12 cellular contexts compared by ENCODE assay signal in the genomic region with DNA sequence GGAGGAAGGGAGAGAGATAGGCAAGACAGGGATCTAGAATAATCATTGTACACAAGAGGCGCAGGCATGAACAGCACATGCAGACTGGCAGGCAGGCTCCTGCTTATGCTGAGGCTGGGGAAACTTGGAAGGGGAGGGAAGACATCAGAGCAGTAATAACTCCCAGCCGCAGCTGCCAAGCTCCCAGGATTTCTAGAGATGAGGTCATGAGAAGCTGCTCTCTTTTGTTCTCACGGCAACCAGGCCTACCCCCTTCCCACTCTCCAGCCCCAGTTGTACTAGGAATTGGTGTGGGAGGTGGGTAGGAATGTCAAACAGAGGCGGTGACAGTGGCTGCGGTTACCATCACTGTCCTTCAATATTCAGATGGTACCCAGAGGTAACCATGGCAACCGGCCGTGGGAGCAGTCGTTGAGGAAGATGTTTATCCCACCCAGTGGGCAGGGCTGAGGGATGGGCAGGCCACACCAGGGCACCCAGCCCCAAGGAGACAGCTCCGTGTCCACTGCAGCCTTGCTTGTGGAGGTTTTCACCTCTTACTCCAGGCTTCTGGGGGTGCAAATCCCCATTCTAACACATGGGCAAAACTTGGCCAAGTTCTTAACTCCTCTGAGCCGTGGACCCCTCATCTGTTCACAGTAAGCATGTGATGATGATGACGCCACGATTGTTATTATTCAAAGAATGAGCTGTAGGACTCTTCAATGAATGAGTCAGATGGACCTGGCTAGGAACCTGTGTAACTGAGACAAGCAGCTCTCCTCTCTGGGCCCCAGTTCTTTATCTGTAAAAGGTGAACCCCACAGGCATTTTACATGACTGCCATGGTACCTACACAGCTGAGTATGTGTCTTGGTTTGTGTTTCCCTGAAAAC.
DNase-seq lines count a peak whose midpoint lies in the region; ATAC-seq and TF ChIP-seq lines count a peak whose summit lies in the region.
"Had no signal": no experiment of that assay in that cellular context is flagged by ENCODE, and none has a peak within 500 bp of the region (broad histone marks: within the 10 kb centered on the region; RNA-seq: fewer than 3 reads in every experiment).

No MANE protein-coding gene starts in this region.

- no peak overlapping the region for H3K4me3 Mint-ChIP-seq in HFFc6

- H3K27ac Mint-ChIP-seq in HFFc6 = no peak overlapping the region

- H3K4me3 ChIP-seq in mucosa of descending colon = no peak overlapping the region
- H3K4me3 ChIP-seq in adrenal gland = no peak overlapping the region
- H3K4me3 ChIP-seq: heart right ventricle had no signal

- TF ChIP-seq POLR2A in adrenal gland (IDR thresholded peaks at IDR 0.05) = no peak

- H3K27me3 Mint-ChIP-seq in HFFc6 (ENCODE audit: insufficient read depth) = peaks cover 17% of the 10 kb centered on the region

- TF ChIP-seq CTCF in HFFc6 (IDR thresholded peaks at IDR 0.05) (no peak), mucosa of descending colon (IDR thresholded peaks at IDR 0.05) (no peak), adrenal gland (IDR thresholded peaks at IDR 0.05) (no peak)

- H3K36me3 Mint-ChIP-seq in HFFc6 (ENCODE audit: low read depth) = no peaks in the 10 kb centered on the region

- H3K27ac ChIP-seq in caudate nucleus (ENCODE audit: low read depth, low read length) (no peak overlapping the region), adrenal gland (no peak overlapping the region)

- no peaks in the 10 kb centered on the region for H3K9me3 Mint-ChIP-seq in HFFc6

- intact Hi-C loops in mucosa of descending colon (cut with DNase I, micrococcal nuclease) (no loop called here), adrenal gland (cut with DNase I) (no loop called here)

- peaks cover 7% of the 10 kb centered on the region for H3K4me1 ChIP-seq in mucosa of descending colon (ENCODE audit: low read depth)
- H3K4me1 ChIP-seq in adrenal gland (replicated peaks in 1 of 2) = peaks cover 0 to 8% of the 10 kb centered on the region in 2 donors

- H3K36me3 ChIP-seq in mucosa of descending colon (ENCODE audit: low read depth) (no peaks in the 10 kb centered on the region), adrenal gland (replicated peaks in 1 of 2) (no peaks in the 10 kb centered on the region)
- H3K36me3 ChIP-seq: heart right ventricle had no signal

- WGBS in adrenal gland, 4 donors = 79 to 83% (median 81%) methylated on average over 8 to 12 of the region's 12 CpGs

- no peaks in the 10 kb centered on the region; the same call in 1 of the 2 replicates for H3K4me1 Mint-ChIP-seq in HFFc6 (ENCODE audit: low read depth)

- ATAC-seq in mucosa of descending colon (peak; percentile 30), HG03457 (IDR thresholded peaks at IDR 0.05; ENCODE audit: unreplicated experiment) (no peak), GM18502 (IDR thresholded peaks at IDR 0.05; ENCODE audit: poor library complexity, unreplicated experiment) (no peak)

- DNase-seq in CMK (ENCODE audit: low read depth) (peak; percentile 74), HFFc6 (peak; percentile 25), caudate nucleus (lab: John Stamatoyannopoulos, UW) (peak in 38 of 61 donors; percentile 9 to 82 (median 42)), mucosa of descending colon (peak in 1 of 3 donors; percentile 14), RPMI8226 (no peak), adrenal gland (no peak)
- DNase-seq: activated CD4-positive, alpha-beta T cell treated with anti-CD3 and anti-CD28 coated beads, Interleukin-2, amount 50 U/mL, for 1 hour; central memory CD4-positive, alpha-beta T cell; NCI-H2081 treated with DMSO at 0.1 percent for 48 hours had no signal

- H3K27me3 ChIP-seq in adrenal gland = peaks cover 3% of the 10 kb centered on the region
- H3K27me3 ChIP-seq: heart right ventricle had no signal

- H3K9me3 ChIP-seq in mucosa of descending colon (no peaks in the 10 kb centered on the region), adrenal gland (replicated peaks in 1 of 3) (no peaks in the 10 kb centered on the region)

Comparison
In these comparisons a context has a peak if more than half of its experiments do, and no peak if none do; other contexts are left out.
1. DNase-seq: peak in CMK (single experiment), HFFc6 (single experiment) and caudate nucleus (38 of 61); none in RPMI8226 (single experiment) and adrenal gland (0 of 7).